In genomic region chr1:22884806-22885559, GRCh38 we compare ENCODE assay signal across 19 cellular contexts.
DNase-seq lines count a peak whose midpoint lies in the region; ATAC-seq, FAIRE-seq and TF ChIP-seq lines count a peak whose summit lies in the region.
"Had no signal": no experiment of that assay in that cellular context is flagged by ENCODE, and none has a peak within 500 bp of the region (broad histone marks: within the 10 kb centered on the region; RNA-seq: fewer than 3 reads in every experiment).

No MANE protein-coding gene starts in this region.

- TF ChIP-seq CTCF in activated CD8-positive, alpha-beta T cell treated with anti-CD3 and anti-CD28 coated beads for 36 hours (IDR thresholded peaks at IDR 0.05) = no peak
- no peak for TF ChIP-seq CTCF in esophagus squamous epithelium (IDR thresholded peaks at IDR 0.05)

- peak overlapping the region in 1 of 4 donors; percentile 12 for H3K4me3 ChIP-seq in esophagus squamous epithelium
- H3K4me3 ChIP-seq: body of pancreas, sigmoid colon had no signal

- no peaks in the 10 kb centered on the region for H3K9me3 ChIP-seq in esophagus squamous epithelium
- H3K9me3 ChIP-seq: body of pancreas, Caco-2, heart right ventricle, sigmoid colon had no signal

- H3K27me3 Mint-ChIP-seq in activated CD8-positive, alpha-beta T cell treated with anti-CD3 and anti-CD28 coated beads for 36 hours = peaks cover 5% of the 10 kb centered on the region
- H3K27me3 Mint-ChIP-seq in natural killer cell treated with Interleukin-12 subunit alpha and Interleukin-12 subunit beta and Interleukin-15 and Interleukin-18, amount 100 ng/mL, for 72 hours = no peaks in the 10 kb centered on the region

- no peak overlapping the region for H3K4me3 Mint-ChIP-seq in activated CD8-positive, alpha-beta T cell treated with anti-CD3 and anti-CD28 coated beads for 36 hours
- peak overlapping the region; percentile 80 for H3K4me3 Mint-ChIP-seq in natural killer cell treated with Interleukin-12 subunit alpha and Interleukin-12 subunit beta and Interleukin-15 and Interleukin-18, amount 100 ng/mL, for 72 hours

- CTCF ChIA-PET in activated CD8-positive, alpha-beta T cell treated with anti-CD3 and anti-CD28 coated beads for 36 hours (lab: Charles Lee) = interaction anchor here (1.0 kb wide), 1 partner anchor 181 kb away, joined by 3 read pairs; no protein-coding TSS in a partner anchor

- peaks cover 0 to 37% (median 0%) of the 10 kb centered on the region in 4 donors for H3K27me3 ChIP-seq in esophagus squamous epithelium
- H3K27me3 ChIP-seq: body of pancreas, sigmoid colon had no signal

- WGBS in esophagus squamous epithelium, 2 donors = 48 to 69% methylated on average over 15 of the region's 16 CpGs

- FAIRE-seq in GM18507 (lab: Jason Lieb, UNC) = peak; percentile 58
- FAIRE-seq: HepG2 had no signal

- H3K4me1 Mint-ChIP-seq in activated CD8-positive, alpha-beta T cell treated with anti-CD3 and anti-CD28 coated beads for 36 hours (ENCODE audit: low read depth) = peaks cover 9% of the 10 kb centered on the region
- H3K4me1 Mint-ChIP-seq in natural killer cell treated with Interleukin-12 subunit alpha and Interleukin-12 subunit beta and Interleukin-15 and Interleukin-18, amount 100 ng/mL, for 72 hours (ENCODE audit: low read depth in 2 of 2) = peaks cover 25 to 26% of the 10 kb centered on the region in 2 donors

- peaks cover 0 to under 1% (median 0%) of the 10 kb centered on the region in 3 donors for H3K4me1 ChIP-seq in esophagus squamous epithelium
- H3K4me1 ChIP-seq: body of pancreas, Caco-2, sigmoid colon had no signal

- no peak overlapping the region for H3K27ac Mint-ChIP-seq in activated CD8-positive, alpha-beta T cell treated with anti-CD3 and anti-CD28 coated beads for 36 hours
- peak overlapping the region; percentile 76 to 89 for H3K27ac Mint-ChIP-seq in natural killer cell treated with Interleukin-12 subunit alpha and Interleukin-12 subunit beta and Interleukin-15 and Interleukin-18, amount 100 ng/mL, for 72 hours

- POLR2A ChIA-PET in activated CD8-positive, alpha-beta T cell treated with anti-CD3 and anti-CD28 coated beads for 36 hours (lab: Charles Lee) = no interaction called here

- intact Hi-C loops in activated CD8-positive, alpha-beta T cell treated with anti-CD3 and anti-CD28 coated beads for 36 hours (cut with micrococcal nuclease) = no loop called here
- intact Hi-C loops in esophagus squamous epithelium (cut with DNase I) = loop anchor here (10.0 kb wide), 1 partner anchor 180 kb away; no protein-coding TSS in a partner anchor

- H3K36me3 ChIP-seq in esophagus squamous epithelium = no peaks in the 10 kb centered on the region
- H3K36me3 ChIP-seq: heart right ventricle, sigmoid colon had no signal

- H3K9me3 Mint-ChIP-seq in activated CD8-positive, alpha-beta T cell treated with anti-CD3 and anti-CD28 coated beads for 36 hours = no peaks in the 10 kb centered on the region
- no peaks in the 10 kb centered on the region for H3K9me3 Mint-ChIP-seq in natural killer cell treated with Interleukin-12 subunit alpha and Interleukin-12 subunit beta and Interleukin-15 and Interleukin-18, amount 100 ng/mL, for 72 hours

- no peak for TF ChIP-seq POLR2A in esophagus squamous epithelium (IDR thresholded peaks at IDR 0.05)

- peak; percentile 37 for ATAC-seq in activated CD8-positive, alpha-beta T cell treated with anti-CD3 and anti-CD28 coated beads for 36 hours
- ATAC-seq in natural killer cell treated with Interleukin-12 subunit alpha and Interleukin-12 subunit beta and Interleukin-15 and Interleukin-18, amount 100 ng/mL, for 72 hours = peak; percentile 81 to 83
- ATAC-seq: body of pancreas, heart right ventricle, HepG2 had no signal

- no peak overlapping the region for H3K27ac ChIP-seq in esophagus squamous epithelium
- H3K27ac ChIP-seq: body of pancreas, heart right ventricle, sigmoid colon had no signal

- H3K36me3 Mint-ChIP-seq in activated CD8-positive, alpha-beta T cell treated with anti-CD3 and anti-CD28 coated beads for 36 hours (ENCODE audit: low read depth) = no peaks in the 10 kb centered on the region
- H3K36me3 Mint-ChIP-seq in natural killer cell treated with Interleukin-12 subunit alpha and Interleukin-12 subunit beta and Interleukin-15 and Interleukin-18, amount 100 ng/mL, for 72 hours = no peaks in the 10 kb centered on the region

- peak; percentile 13 to 14 for DNase-seq in activated CD4-positive, alpha-beta T cell treated with anti-CD3 and anti-CD28 coated beads, Interleukin-2, amount 50 U/mL, for 48 hours
- DNase-seq in activated CD4-positive, alpha-beta T cell treated with anti-CD3 and anti-CD28 coated beads for 48 hours = no peak
- DNase-seq in GM18507 (ENCODE audit: extremely low spot score, insufficient read length, low read depth) = peak; percentile 39
- peak; percentile 25 for DNase-seq in activated CD8-positive, alpha-beta T cell treated with anti-CD3 and anti-CD28 coated beads for 36 hours
- peak; percentile 76 for DNase-seq in natural killer cell treated with Interleukin-12 subunit alpha and Interleukin-12 subunit beta and Interleukin-15 and Interleukin-18, amount 100 ng/mL, for 72 hours (ENCODE audit: low spot score)
- no peak for DNase-seq in esophagus squamous epithelium (lab: John Stamatoyannopoulos, UW)
- DNase-seq in cerebellar cortex (ENCODE audit: low spot score) = no peak
- no peak for DNase-seq in NCI-H1105 (lab: John Stamatoyannopoulos, UW)
- DNase-seq: body of pancreas; Caco-2; heart right ventricle; kidney glomerular epithelial cell; midbrain; MV-4-11; NCI-H82; sigmoid colon; stimulated activated CD4-positive, alpha-beta T cell treated with anti-CD3 and anti-CD28 coated beads, Interleukin-4, amount 100 ng/mL, for 1 hour; trophoblast cell had no signal

Comparison
In these comparisons a context has a peak if more than half of its experiments do, and no peak if none do; other contexts are left out.
1. DNase-seq: peak in activated CD4-positive, alpha-beta T cell treated with anti-CD3 and anti-CD28 coated beads, Interleukin-2, amount 50 U/mL, for 48 hours (2 of 2), GM18507 (single experiment), activated CD8-positive, alpha-beta T cell treated with anti-CD3 and anti-CD28 coated beads for 36 hours (single experiment) and natural killer cell treated with Interleukin-12 subunit alpha and Interleukin-12 subunit beta and Interleukin-15 and Interleukin-18, amount 100 ng/mL, for 72 hours (single experiment); none in activated CD4-positive, alpha-beta T cell treated with anti-CD3 and anti-CD28 coated beads for 48 hours (single experiment), esophagus squamous epithelium (single experiment), cerebellar cortex (single experiment) and NCI-H1105 (single experiment).